In the genomic region with DNA sequence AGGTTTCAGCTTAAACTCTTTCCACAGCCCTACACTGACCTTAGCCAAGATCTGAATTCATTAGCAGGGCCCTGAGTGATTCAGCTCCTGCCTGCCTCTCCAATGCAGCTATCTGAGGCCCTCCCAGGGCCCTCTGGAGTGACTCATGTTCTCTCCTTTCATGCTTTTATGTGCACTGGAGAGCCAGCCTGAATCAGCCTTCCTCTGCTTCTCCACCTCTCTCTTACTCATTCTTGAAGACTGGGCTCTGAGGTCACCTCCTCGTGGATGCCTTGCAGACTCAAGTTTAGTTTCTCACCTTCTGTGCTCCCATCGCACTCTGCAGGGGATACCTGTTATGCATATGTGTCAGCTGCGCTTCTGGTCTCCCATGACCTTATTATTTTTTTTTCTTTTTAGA, we compare ENCODE assay signal across 8 cellular contexts. TPM values are rescaled to one million over a fixed set of nuclear protein-coding genes. Genes with fewer than 3 reads are reported as not detected.
DNase-seq lines count a peak whose midpoint lies in the region; ATAC-seq and TF ChIP-seq lines count a peak whose summit lies in the region.

No MANE protein-coding gene starts in this region.

- H3K36me3 Mint-ChIP-seq in WTC11, result peaks cover under 1% of the 10 kb centered on the region

- TF ChIP-seq CTCF in WTC11 (IDR thresholded peaks at IDR 0.05), result no peak

- no peaks in the 10 kb centered on the region for H3K9me3 Mint-ChIP-seq in WTC11

- peak overlapping the region; percentile 93 for H3K27ac ChIP-seq in epithelial cell of prostate

- H3K27me3 Mint-ChIP-seq in WTC11 (ENCODE audit: low read depth), result peaks cover 2% of the 10 kb centered on the region; the same call in 1 of the 2 replicates

- DNase-seq in HEK293T (ENCODE audit: extremely low spot score) (peak; percentile 10), WTC11 (ENCODE audit: low spot score) (no peak), epithelial cell of prostate (ENCODE audit: low read depth, low spot score) (peak; percentile 98), NCI-H1436 treated with DMSO at 0.1 percent for 48 hours (lab: John Stamatoyannopoulos, UW) (no peak), D341Med (ENCODE audit: low spot score) (no peak)
- peak; percentile 47 to 54 for DNase-seq in stimulated activated CD4-positive, alpha-beta T cell treated with anti-CD3 and anti-CD28 coated beads, Interleukin-2, amount 100 ng/mL, for 48 hours

- ATAC-seq in WTC11, result no peak
- ATAC-seq in HG02884 (IDR thresholded peaks at IDR 0.05; ENCODE audit: unreplicated experiment), result no peak
- ATAC-seq in GM18517 (IDR thresholded peaks at IDR 0.05; ENCODE audit: unreplicated experiment), result no peak

- H3K27ac Mint-ChIP-seq in WTC11, result 0 out of 2 replicates have a peak overlapping the region, but pooled peaks have one; percentile 48

- no peak overlapping the region for H3K4me3 Mint-ChIP-seq in WTC11

- CTCF ChIA-PET in HEK293T (lab: Yijun Ruan, JAX), result no interaction called here
- CTCF ChIA-PET in WTC11 (lab: Charles Lee), result interaction anchor here (1.0 kb wide), 1 partner anchor 35 kb away, joined by 4 read pairs; no protein-coding TSS in a partner anchor

- peaks cover 23% of the 10 kb centered on the region for H3K4me1 Mint-ChIP-seq in WTC11

- POLR2A ChIA-PET in HEK293T (lab: Yijun Ruan, JAX), result no interaction called here
- POLR2A ChIA-PET in WTC11 (lab: Charles Lee), result no interaction called here

TF ChIP-seq in HEK293T, 16 proteins besides CTCF, POLR2A, EP300 and RAD21:
- no peak for TF ChIP-seq BHLHE40 (IDR thresholded peaks at IDR 0.05; ENCODE audit: borderline replicate concordance)
- TF ChIP-seq SP1 (IDR thresholded peaks at IDR 0.05), result no peak
- TF ChIP-seq ELF4 (IDR thresholded peaks at IDR 0.05), result no peak
- TF ChIP-seq HDGF (IDR thresholded peaks at IDR 0.05; ENCODE audit: borderline replicate concordance), result no peak
- no peak for TF ChIP-seq TARDBP (IDR thresholded peaks at IDR 0.05)
- TF ChIP-seq FOXK2 (IDR thresholded peaks at IDR 0.05), result no peak

TF ChIP-seq in WTC11, 78 proteins besides CTCF, POLR2A, EP300 and RAD21:
- TF ChIP-seq, protein P1, sequence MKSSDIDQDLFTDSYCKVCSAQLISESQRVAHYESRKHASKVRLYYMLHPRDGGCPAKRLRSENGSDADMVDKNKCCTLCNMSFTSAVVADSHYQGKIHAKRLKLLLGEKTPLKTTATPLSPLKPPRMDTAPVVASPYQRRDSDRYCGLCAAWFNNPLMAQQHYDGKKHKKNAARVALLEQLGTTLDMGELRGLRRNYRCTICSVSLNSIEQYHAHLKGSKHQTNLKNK (CRISPR knock-in tag; IDR thresholded peaks at IDR 0.05), result no peak
- no peak for TF ChIP-seq RORB (CRISPR knock-in tag; IDR thresholded peaks at IDR 0.05)
- TF ChIP-seq, protein P2, sequence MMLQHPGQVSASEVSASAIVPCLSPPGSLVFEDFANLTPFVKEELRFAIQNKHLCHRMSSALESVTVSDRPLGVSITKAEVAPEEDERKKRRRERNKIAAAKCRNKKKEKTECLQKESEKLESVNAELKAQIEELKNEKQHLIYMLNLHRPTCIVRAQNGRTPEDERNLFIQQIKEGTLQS (CRISPR knock-in tag; conservative IDR thresholded peaks at IDR 0.05), result no peak
TF ChIP-seq in WTC11: peak in this region for 0.

RNA-seq across cellular contexts. Expression of gene OCIAD2, which starts 3.1 kb away (rescaled TPM):
- 82.7 to 103 TPM (median 91.3 TPM) in 3 replicates for total RNA-seq in WTC11 (2021)

Comparison
In these comparisons a context has a peak if more than half of its experiments do, and no peak if none do; other contexts are left out.
1. DNase-seq: peak in HEK293T (single experiment), epithelial cell of prostate (single experiment) and stimulated activated CD4-positive, alpha-beta T cell treated with anti-CD3 and anti-CD28 coated beads, Interleukin-2, amount 100 ng/mL, for 48 hours (2 of 2); none in WTC11 (single experiment), NCI-H1436 treated with DMSO at 0.1 percent for 48 hours (single experiment) and D341Med (single experiment).